ENCODE assay signal across 16 cellular contexts in genomic region chr6:15877245-15877644, GRCh38.
"Had no signal": no experiment of that assay in that cellular context is flagged by ENCODE, and none has a peak within 500 bp of the region (broad histone marks: within the 10 kb centered on the region; RNA-seq: fewer than 3 reads in every experiment).

No MANE protein-coding gene starts in this region.

- H3K27ac Mint-ChIP-seq: activated naive CD8-positive, alpha-beta T cell treated with anti-CD3 and anti-CD28 coated beads for 36 hours; nephron progenitor cell had no signal

- DNase-seq: activated CD4-positive, alpha-beta T cell treated with anti-CD3 and anti-CD28 coated beads, Interleukin-2, amount 50 U/mL, for 4 hours; activated naive CD8-positive, alpha-beta T cell treated with anti-CD3 and anti-CD28 coated beads for 36 hours; amniotic stem cell; kidney; mammary epithelial cell; nephron progenitor cell; occipital lobe; retina; spleen; stimulated activated CD8-positive, alpha-beta memory T cell treated with anti-CD3 and anti-CD28 coated beads, Interleukin-4, amount 100 ng/mL, for 48 hours; stimulated activated naive CD8-positive, alpha-beta T cell treated with anti-CD3 and anti-CD28 coated beads, Interleukin-15, Interleukin-2, amounts not matched to agents 100 U/mL and 50 U/mL, for 24 hours; substantia nigra; T-helper 9 cell; tibial artery; WERI-Rb-1 had no signal

- H3K36me3 Mint-ChIP-seq: activated naive CD8-positive, alpha-beta T cell treated with anti-CD3 and anti-CD28 coated beads for 36 hours had no signal

- ATAC-seq: left lobe of liver had no signal

- H3K4me3 Mint-ChIP-seq: activated naive CD8-positive, alpha-beta T cell treated with anti-CD3 and anti-CD28 coated beads for 36 hours; nephron progenitor cell had no signal

- H3K9me3 Mint-ChIP-seq: activated naive CD8-positive, alpha-beta T cell treated with anti-CD3 and anti-CD28 coated beads for 36 hours; nephron progenitor cell had no signal

- H3K27me3 Mint-ChIP-seq: activated naive CD8-positive, alpha-beta T cell treated with anti-CD3 and anti-CD28 coated beads for 36 hours had no signal
